In genomic region chr11:62081378-62082291, GRCh38 we compare ENCODE assay signal across 8 cellular contexts. TPM values are rescaled to one million over a fixed set of nuclear protein-coding genes. Genes with fewer than 3 reads are reported as not detected.
A peak's percentile ranks its signal among the peaks of the same experiment; 100 is the strongest.
DNase-seq lines count a peak whose midpoint lies in the region; ATAC-seq, FAIRE-seq and TF ChIP-seq lines count a peak whose summit lies in the region.

No MANE protein-coding gene starts in this region.

- TF ChIP-seq CTCF in AG04449 (IDR thresholded peaks at IDR 0.05; ENCODE audit: insufficient read depth, low read length, missing control alignments) = peak; percentile 80

- peak; percentile 87 for ATAC-seq in left colon
- ATAC-seq in HG03460 (IDR thresholded peaks at IDR 0.05; ENCODE audit: unreplicated experiment) = no peak

- no peak overlapping the region for H3K4me3 ChIP-seq in AG04449 (ENCODE audit: low read depth, low read length)

- intact Hi-C loops in left colon (cut with DNase I, micrococcal nuclease) = loop anchor here (2.0 to 10.0 kb wide), 3 partner anchors 137 to 187 kb away; partner anchors contain the start of gene FADS3 (in 1 of the 2)

- CTCF ChIA-PET in AG04449 (lab: Yijun Ruan, JAX) = interaction anchor here (0.6 to 16.0 kb wide), 75 partner anchors 9 to 337 kb away, joined by 3 to 406 read pairs (median 5); partner anchors contain the start of genes BEST1, FADS2, FADS3 and FEN1

- peak; percentile 86 for FAIRE-seq in H54 (lab: Jason Lieb, UNC)

- POLR2A ChIA-PET in AG04449 (lab: Yijun Ruan, JAX) = interaction anchor here (0.6 to 2.2 kb wide), 6 partner anchors 53 to 120 kb away, joined by 3 to 17 read pairs (median 10); partner anchors contain the start of gene FTH1

- DNase-seq in AG04449 (ENCODE audit: low read depth, low spot score) (no peak), H54 (ENCODE audit: insufficient read length, low spot score) (peak; percentile 58), NCI-H460 (ENCODE audit: extremely low read depth, low read depth) (peak; percentile 46), left colon (peak; percentile 53 to 79)
- DNase-seq in activated CD4-positive, alpha-beta T cell treated with anti-CD3 and anti-CD28 coated beads for 1 hour = peak; percentile 72
- peak; percentile 75 for DNase-seq in central memory CD4-positive, alpha-beta T cell
- DNase-seq in stimulated activated CD4-positive, alpha-beta T cell treated with anti-CD3 and anti-CD28 coated beads, Interleukin-2, amount 100 ng/mL, for 48 hours = peak; percentile 82

- no peak for TF ChIP-seq POLR2A in H54 (IDR thresholded peaks at IDR 0.05; ENCODE audit: low read depth, low read length)

RNA-seq across cellular contexts. Expression of gene INCENP, which starts 42.2 kb away (rescaled TPM):
- 35.5 and 36.4 TPM in 2 replicates for total RNA-seq in NCI-H460 (2014; rRNA removed; shearing (Covaris generic))
- 23.3 and 64.5 TPM in 2 replicates for polyA plus RNA-seq in NCI-H460 (2014; cell fraction: nucleus; rRNA removed)
- 10 to 100 TPM; 23.1 to 29.3 TPM for total RNA-seq in left colon
